Comparison of ENCODE assay signal across 8 cellular contexts in the genomic region with DNA sequence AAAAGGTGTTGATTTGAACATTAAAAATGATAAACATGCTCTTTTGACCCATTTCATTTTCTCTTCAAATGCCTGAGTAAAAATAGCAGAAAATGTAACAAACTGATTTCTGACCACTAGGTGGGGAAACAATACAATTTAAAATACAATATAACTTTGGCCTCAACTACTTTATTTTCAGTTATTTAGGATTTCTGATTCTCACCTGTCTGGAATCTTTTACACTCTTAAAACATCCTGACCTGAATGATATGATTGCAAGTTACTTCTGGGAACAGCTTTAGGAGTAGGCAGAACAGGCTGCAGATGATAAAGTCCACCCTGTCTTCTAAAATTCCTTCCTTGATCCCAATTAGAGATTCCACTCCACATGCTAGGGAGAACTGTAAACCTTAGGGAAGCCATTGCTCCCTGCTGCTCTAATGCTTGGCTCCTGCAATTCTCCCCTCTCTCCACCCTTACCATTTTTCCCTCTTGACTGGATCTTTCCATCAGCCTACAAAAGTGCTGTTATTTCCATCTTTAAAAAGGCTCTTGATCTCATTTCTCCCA.
DNase-seq lines count a peak whose midpoint lies in the region; FAIRE-seq and TF ChIP-seq lines count a peak whose summit lies in the region.

No MANE protein-coding gene starts in this region.

- H3K4me3 ChIP-seq in KMS-11 (IDR thresholded peaks at IDR 0.05; ENCODE audit: insufficient read depth, low read depth, low read length) (no peak overlapping the region), astrocyte (ENCODE audit: insufficient read depth, low read depth, low read length) (no peak overlapping the region), WERI-Rb-1 (ENCODE audit: low read depth, low read length) (no peak overlapping the region)

- no TSS peak for BruUV-seq in Calu3 (replicated peaks; lab: Mats Ljungman, UMichigan)

- H4K20me1 ChIP-seq in KMS-11 (ENCODE audit: insufficient read depth) (no peaks in the 10 kb centered on the region), astrocyte (ENCODE audit: insufficient read depth, low read length) (no peaks in the 10 kb centered on the region)

- H3K4me3 Mint-ChIP-seq in Calu3 (ENCODE audit: low read depth, unreplicated experiment) = no peak overlapping the region
- no peak overlapping the region for H3K4me3 Mint-ChIP-seq in astrocyte (ENCODE audit: unreplicated experiment)

- H3K36me3 Mint-ChIP-seq in Calu3 (ENCODE audit: insufficient read depth, unreplicated experiment) = no peaks in the 10 kb centered on the region
- no peaks in the 10 kb centered on the region for H3K36me3 Mint-ChIP-seq in astrocyte (ENCODE audit: low read depth, unreplicated experiment)

- no peak overlapping the region for H3K27ac ChIP-seq in KMS-11
- no peak overlapping the region for H3K27ac ChIP-seq in astrocyte (ENCODE audit: low read depth, low read length)
- no peak overlapping the region for H3K27ac ChIP-seq in WERI-Rb-1

- no peaks in the 10 kb centered on the region for H3K4me1 ChIP-seq in KMS-11 (ENCODE audit: low read depth, poor library complexity, severe bottlenecking)
- no peaks in the 10 kb centered on the region for H3K4me1 ChIP-seq in astrocyte (ENCODE audit: insufficient read depth, low read length)

- H3K79me2 ChIP-seq in KMS-11 (ENCODE audit: insufficient read depth, low read depth) (no peaks in the 10 kb centered on the region), astrocyte (ENCODE audit: insufficient read depth, low read length) (no peaks in the 10 kb centered on the region)

- FAIRE-seq in astrocyte (lab: Jason Lieb, UNC) = no peak

- H3K9ac ChIP-seq in KMS-11 = no peak overlapping the region
- H3K9ac ChIP-seq in astrocyte (ENCODE audit: low read length) = no peak overlapping the region

- intact Hi-C loops in Calu3 (cut with micrococcal nuclease; ENCODE audit: unreplicated experiment) = loop anchor here (1.0 to 10.0 kb wide), 6 partner anchors 48 to 422 kb away; no protein-coding TSS in a partner anchor

- CTCF ChIA-PET in Calu3 (lab: Charles Lee) = no interaction called here

- no peaks in the 10 kb centered on the region for H3K9me3 Mint-ChIP-seq in Calu3 (ENCODE audit: low read depth, unreplicated experiment)
- no peaks in the 10 kb centered on the region for H3K9me3 Mint-ChIP-seq in astrocyte (ENCODE audit: unreplicated experiment)

- H3K27me3 ChIP-seq in KMS-11 (ENCODE audit: insufficient read depth, low read depth) = no peaks in the 10 kb centered on the region
- no peaks in the 10 kb centered on the region for H3K27me3 ChIP-seq in astrocyte (ENCODE audit: insufficient read depth, low read length)
- H3K27me3 ChIP-seq in WERI-Rb-1 (ENCODE audit: insufficient read depth, low read depth, severe bottlenecking) = no peaks in the 10 kb centered on the region

- H2AFZ ChIP-seq in KMS-11 (ENCODE audit: low read depth) (0 out of 2 replicates have a peak overlapping the region, but pooled peaks have one; percentile 16), astrocyte (ENCODE audit: low read depth, low read length) (no peak overlapping the region)

- TF ChIP-seq CTCF in Calu3 (IDR thresholded peaks at IDR 0.05; ENCODE audit: unreplicated experiment) = no peak
- peak; percentile 49 for TF ChIP-seq CTCF in KMS-11 (conservative IDR thresholded peaks at IDR 0.05; ENCODE audit: low read depth, low read length)
- TF ChIP-seq CTCF in astrocyte (IDR thresholded peaks at IDR 0.05; ENCODE audit: insufficient read depth, low read depth, low read length) = peak; percentile 27
- TF ChIP-seq CTCF in WERI-Rb-1 (IDR thresholded peaks at IDR 0.05; ENCODE audit: low read depth, low read length) = no peak

- no peak for DNase-seq in Calu3
- no peak for DNase-seq in astrocyte (ENCODE audit: low read depth)
- peak; percentile 32 for DNase-seq in middle frontal gyrus (ENCODE audit: extremely low spot score, low spot score)
- DNase-seq in stimulated activated CD4-positive, alpha-beta T cell treated with anti-CD3 and anti-CD28 coated beads, Interleukin-12 subunit alpha, Interleukin-12 subunit beta, amount 100 ng/mL, for 4 hours = no peak
- no peak for DNase-seq in WERI-Rb-1
- DNase-seq in A172 (ENCODE audit: low spot score) = no peak
- no peak for DNase-seq in stimulated activated CD4-positive, alpha-beta T cell treated with anti-CD3 and anti-CD28 coated beads, Interleukin-15, amount 100 ng/mL, for 24 hours

- peak overlapping the region; percentile 76 for H3K27ac Mint-ChIP-seq in Calu3 (ENCODE audit: unreplicated experiment)
- H3K27ac Mint-ChIP-seq in astrocyte (ENCODE audit: unreplicated experiment) = no peak overlapping the region

- H3K4me1 Mint-ChIP-seq in Calu3 (ENCODE audit: low read depth, unreplicated experiment) (peaks cover 12% of the 10 kb centered on the region), astrocyte (ENCODE audit: low read depth, unreplicated experiment) (no peaks in the 10 kb centered on the region)

- H3K27me3 Mint-ChIP-seq in Calu3 (ENCODE audit: unreplicated experiment) (no peaks in the 10 kb centered on the region), astrocyte (ENCODE audit: low read depth, unreplicated experiment) (peaks cover 3% of the 10 kb centered on the region)

- no peak overlapping the region for H3K4me2 ChIP-seq in KMS-11
- H3K4me2 ChIP-seq in astrocyte (ENCODE audit: low read length) = no peak overlapping the region

- H3K9me3 ChIP-seq in astrocyte (ENCODE audit: insufficient read depth, low read depth, low read length) (no peaks in the 10 kb centered on the region), WERI-Rb-1 (ENCODE audit: severe bottlenecking) (no peaks in the 10 kb centered on the region)

- H3K36me3 ChIP-seq in KMS-11 (ENCODE audit: insufficient read depth) (no peaks in the 10 kb centered on the region), astrocyte (ENCODE audit: insufficient read depth, low read length) (no peaks in the 10 kb centered on the region), WERI-Rb-1 (no peaks in the 10 kb centered on the region)

Comparison
In these comparisons a context has a peak if more than half of its experiments do, and no peak if none do; other contexts are left out.
1. CTCF ChIP-seq: peak in KMS-11 (single experiment) and astrocyte (single experiment); none in Calu3 (single experiment) and WERI-Rb-1 (single experiment).